Comparison of ENCODE assay signal across 19 cellular contexts in genomic region chr14:101797785-101798342, GRCh38.
"Had no signal": no experiment of that assay in that cellular context is flagged by ENCODE, and none has a peak within 500 bp of the region (broad histone marks: within the 10 kb centered on the region; RNA-seq: fewer than 3 reads in every experiment).

No MANE protein-coding gene starts in this region.

- ATAC-seq: activated T-cell treated with anti-CD3 and anti-CD28 coated beads, Interleukin-2, amount 50 U/mL, for 72 hours; upper lobe of right lung had no signal

- H3K4me1 ChIP-seq: parathyroid adenoma, upper lobe of right lung had no signal

- H3K9me3 ChIP-seq: upper lobe of right lung had no signal

- H3K9ac ChIP-seq: parathyroid adenoma had no signal

- DNase-seq: activated B cell treated with CpG ODN at 0.5 μM for 24 hours; activated CD4-positive, alpha-beta memory T cell treated with anti-CD3 and anti-CD28 coated beads, Interleukin-2, amount 10 ng/mL, durations not matched to agents 7 days and 5 days; activated CD4-positive, alpha-beta T cell treated with anti-CD3 and anti-CD28 coated beads for 4 hours; activated effector memory CD4-positive, alpha-beta T cell treated with Interleukin-2 at 50 U/mL for 16 hours; activated naive CD4-positive, alpha-beta T cell treated with anti-CD3 and anti-CD28 coated beads for 36 hours; activated naive CD8-positive, alpha-beta T cell treated with anti-CD3 and anti-CD28 coated beads, Interleukin-2, amount 10 ng/mL, durations not matched to agents 7 days and 5 days; activated T-cell treated with anti-CD3 and anti-CD28 coated beads, Interleukin-2, amount 50 U/mL, for 72 hours; foreskin fibroblast; hippocampal formation; kidney glomerular epithelial cell; mesenchymal stem cell; naive B cell; nucleus accumbens; spleen; stimulated activated CD4-positive, alpha-beta T cell treated with anti-CD3 and anti-CD28 coated beads, Interleukin-4, amount 100 ng/mL, for 1 hour; stimulated activated naive CD4-positive, alpha-beta T cell treated with Interleukin-2 at 50 U/mL for 16 hours; upper lobe of right lung had no signal

- FAIRE-seq: endometrium had no signal

- H2AFZ ChIP-seq: parathyroid adenoma had no signal

- H3K27ac ChIP-seq: parathyroid adenoma, spleen, upper lobe of right lung had no signal

- H3K27me3 ChIP-seq: spleen, upper lobe of right lung had no signal

- H3K4me3 ChIP-seq: spleen, upper lobe of right lung had no signal
